In genomic region chr2:101762451-101763171, GRCh38 we compare ENCODE assay signal across 16 cellular contexts.
DNase-seq lines count a peak whose midpoint lies in the region; ATAC-seq, FAIRE-seq and TF ChIP-seq lines count a peak whose summit lies in the region.
"Had no signal": no experiment of that assay in that cellular context is flagged by ENCODE, and none has a peak within 500 bp of the region (broad histone marks: within the 10 kb centered on the region; RNA-seq: fewer than 3 reads in every experiment).

No MANE protein-coding gene starts in this region.

- H3K9me1 ChIP-seq in endothelial cell of umbilical vein (replicated peaks; ENCODE audit: control insufficient read depth, extremely low read depth, insufficient read depth, low read length) = no peaks in the 10 kb centered on the region

- TF ChIP-seq CTCF in A673 (conservative IDR thresholded peaks at IDR 0.05; ENCODE audit: low read depth, low read length) (no peak), endothelial cell of umbilical vein (IDR thresholded peaks at IDR 0.05; ENCODE audit: extremely low read depth in 1 of 2, insufficient read depth in 1 of 2, low read depth in 1 of 2, low read length in 2 of 2) (no peak)

- no peak overlapping the region for H2AFZ ChIP-seq in endothelial cell of umbilical vein (ENCODE audit: low read depth, low read length)

- no peak overlapping the region for H3K9ac ChIP-seq in endothelial cell of umbilical vein (replicated peaks; ENCODE audit: extremely low read depth, insufficient read depth, low read length)

- H3K36me3 ChIP-seq in A673 (ENCODE audit: insufficient read depth, low read length, poor library complexity, severe bottlenecking) (no peaks in the 10 kb centered on the region), endothelial cell of umbilical vein (ENCODE audit: control insufficient read depth in 2 of 2, extremely low read depth in 1 of 2, insufficient read depth in 2 of 2, low read length in 2 of 2) (peaks cover 0 to 2% of the 10 kb centered on the region in 2 experiments)
- H3K36me3 ChIP-seq in naive thymus-derived CD4-positive, alpha-beta T cell (ENCODE audit: control insufficient read depth in 2 of 3, insufficient read depth in 3 of 3, low read length in 3 of 3) = no peaks in the 10 kb centered on the region
- H3K36me3 ChIP-seq: lower lobe of right lung had no signal

- H3K27me3 ChIP-seq in A673 (replicated peaks; ENCODE audit: insufficient read depth, low read depth, low read length, poor library complexity) (no peaks in the 10 kb centered on the region), endothelial cell of umbilical vein (ENCODE audit: control insufficient read depth in 2 of 2, insufficient read depth in 2 of 2, low read length in 2 of 2) (no peaks in the 10 kb centered on the region)
- H3K27me3 ChIP-seq in naive thymus-derived CD4-positive, alpha-beta T cell (ENCODE audit: control insufficient read depth in 2 of 2, insufficient read depth in 2 of 2, low read length in 2 of 2) = no peaks in the 10 kb centered on the region

- peak; percentile 74 for DNase-seq in A673 (ENCODE audit: low spot score)
- DNase-seq in NCI-H524 treated with DMSO at 0.1 percent for 48 hours (lab: John Stamatoyannopoulos, UW) = peak; percentile 81
- no peak for DNase-seq in endothelial cell of umbilical vein (ENCODE audit: low read depth, low spot score)
- DNase-seq in naive thymus-derived CD4-positive, alpha-beta T cell = no peak
- no peak for DNase-seq in activated T-cell treated with anti-CD3 and anti-CD28 coated beads for 4 hours
- no peak for DNase-seq in AG20443 (ENCODE audit: low spot score)
- DNase-seq in A172 (ENCODE audit: low spot score) = no peak
- DNase-seq: activated naive CD4-positive, alpha-beta T cell treated with Interleukin-2 at 50 U/mL for 16 hours; AML-193; erythroblast; lower lobe of right lung; NCI-H345; T1000 had no signal

- H3K4me1 ChIP-seq in A673 (ENCODE audit: insufficient read depth, low read length, poor library complexity, severe bottlenecking) (peaks cover 62% of the 10 kb centered on the region), endothelial cell of umbilical vein (ENCODE audit: control insufficient read depth, extremely low read depth, insufficient read depth, low read length) (peaks cover 67% of the 10 kb centered on the region)
- peaks cover 16 to 45% of the 10 kb centered on the region in 2 donors for H3K4me1 ChIP-seq in naive thymus-derived CD4-positive, alpha-beta T cell (ENCODE audit: control insufficient read depth in 2 of 2, insufficient read depth in 2 of 2, low read length in 2 of 2)

- POLR2A ChIA-PET in A673 (lab: Charles Lee; ENCODE audit: low non-redundant PET) = no interaction called here
- POLR2A ChIA-PET in endothelial cell of umbilical vein (lab: Charles Lee) = no interaction called here
- POLR2A ChIA-PET in naive thymus-derived CD4-positive, alpha-beta T cell (lab: Charles Lee) = no interaction called here

- H3K9me3 ChIP-seq in A673 (ENCODE audit: low read depth, low read length, poor library complexity, severe bottlenecking) = no peaks in the 10 kb centered on the region
- H3K9me3 ChIP-seq in endothelial cell of umbilical vein (replicated peaks; ENCODE audit: control insufficient read depth, insufficient read depth, low read length) = no peaks in the 10 kb centered on the region
- H3K9me3 ChIP-seq in naive thymus-derived CD4-positive, alpha-beta T cell (ENCODE audit: control insufficient read depth in 2 of 3, low read length in 3 of 3) = no peaks in the 10 kb centered on the region
- H3K9me3 ChIP-seq: lower lobe of right lung had no signal

- peaks cover 10% of the 10 kb centered on the region for H4K20me1 ChIP-seq in endothelial cell of umbilical vein (replicated peaks; ENCODE audit: control insufficient read depth, extremely low read depth, insufficient read depth, low read length)

- FAIRE-seq in endothelial cell of umbilical vein (lab: Jason Lieb, UNC) = no peak
- FAIRE-seq: GM12878, H1 had no signal

- H3K9me3 Mint-ChIP-seq in naive thymus-derived CD4-positive, alpha-beta T cell = no peaks in the 10 kb centered on the region

- peaks cover 91% of the 10 kb centered on the region for H3K79me2 ChIP-seq in endothelial cell of umbilical vein (ENCODE audit: control insufficient read depth, insufficient read depth, low read length)

- peaks cover 45 to 81% (median 74%) of the 10 kb centered on the region in 7 donors for H3K4me1 Mint-ChIP-seq in naive thymus-derived CD4-positive, alpha-beta T cell

- H3K27ac ChIP-seq in A673 (ENCODE audit: low read depth, low read length, poor library complexity, severe bottlenecking) (peak overlapping the region; percentile 13), endothelial cell of umbilical vein (ENCODE audit: insufficient read depth, low read depth, low read length) (no peak overlapping the region)
- H3K27ac ChIP-seq in naive thymus-derived CD4-positive, alpha-beta T cell (ENCODE audit: low read depth, low read length) = no peak overlapping the region
- H3K27ac ChIP-seq: lower lobe of right lung had no signal

- intact Hi-C loops in A673 (cut with micrococcal nuclease; ENCODE audit: unreplicated experiment) (no loop called here), endothelial cell of umbilical vein (cut with micrococcal nuclease) (no loop called here)
- intact Hi-C loops in naive thymus-derived CD4-positive, alpha-beta T cell (cut with micrococcal nuclease) = no loop called here

- BruUV-seq in A673 (replicated peaks; lab: Mats Ljungman, UMichigan) = no TSS peak
- BruUV-seq in endothelial cell of umbilical vein (replicated peaks; lab: Mats Ljungman, UMichigan) = no TSS peak

- TF ChIP-seq POLR2A in endothelial cell of umbilical vein (IDR thresholded peaks at IDR 0.05; ENCODE audit: low read depth, low read length) = no peak

- CTCF ChIA-PET in A673 (lab: Charles Lee) (interaction anchor here (0.9 kb wide), 1 partner anchor 66 kb away, joined by 3 read pairs; no protein-coding TSS in a partner anchor), endothelial cell of umbilical vein (lab: Charles Lee) (interaction anchor here (1.0 to 4.0 kb wide), 6 partner anchors 11 to 243 kb away, joined by 3 to 22 read pairs (median 4); no protein-coding TSS in a partner anchor)
- CTCF ChIA-PET in naive thymus-derived CD4-positive, alpha-beta T cell (lab: Charles Lee) = interaction anchor here (0.5 to 0.9 kb wide), 4 partner anchors 16 to 450 kb away, joined by 3 read pairs; no protein-coding TSS in a partner anchor

- H3K4me3 ChIP-seq in A673 (ENCODE audit: low read depth, low read length, poor library complexity, severe bottlenecking) = no peak overlapping the region
- no peak overlapping the region for H3K4me3 ChIP-seq in endothelial cell of umbilical vein (replicated peaks in 1 of 3; ENCODE audit: insufficient read depth in 1 of 3, low read depth in 1 of 3, low read length in 3 of 3)
- no peak overlapping the region for H3K4me3 ChIP-seq in naive thymus-derived CD4-positive, alpha-beta T cell (ENCODE audit: low read length)
- H3K4me3 ChIP-seq: GM12878, lower lobe of right lung had no signal

- peak overlapping the region; percentile 12 for H3K4me2 ChIP-seq in endothelial cell of umbilical vein (ENCODE audit: insufficient read depth, low read length)

- no peak for ATAC-seq in naive thymus-derived CD4-positive, alpha-beta T cell
- ATAC-seq in activated CD4-positive, CD25-positive, alpha-beta regulatory T cell treated with anti-CD3 and anti-CD28 coated beads, Interleukin-2, amount 50 U/mL, for 24 hours = no peak
- ATAC-seq: GM12878 had no signal

- peak overlapping the region in 8 of 9 donors; percentile 17 to 88 (median 75) for H3K27ac Mint-ChIP-seq in naive thymus-derived CD4-positive, alpha-beta T cell

- peak overlapping the region in 6 of 10 donors; percentile 22 to 51 (median 40) for H3K4me3 Mint-ChIP-seq in naive thymus-derived CD4-positive, alpha-beta T cell

- H3K36me3 Mint-ChIP-seq in naive thymus-derived CD4-positive, alpha-beta T cell = peaks cover 0 to 10% (median 0%) of the 10 kb centered on the region in 5 donors

- H3K27me3 Mint-ChIP-seq in naive thymus-derived CD4-positive, alpha-beta T cell = no peaks in the 10 kb centered on the region

- dilution Hi-C loops in endothelial cell of umbilical vein (cut with MboI; ENCODE audit: extremely low pct_ligation_motif_present, low sequenced_read_pairs) = no loop called here

TF ChIP-seq in endothelial cell of umbilical vein, 7 proteins besides CTCF, POLR2A, EP300 and RAD21:
- TF ChIP-seq GATA2 (IDR thresholded peaks at IDR 0.05; ENCODE audit: insufficient read depth, insufficient read length, low read depth, low read length) (no peak), EZH2 (IDR thresholded peaks at IDR 0.05; ENCODE audit: borderline replicate concordance, low read depth, low read length, severe bottlenecking) (no peak), MAX (IDR thresholded peaks at IDR 0.05; ENCODE audit: insufficient read depth, insufficient read length) (no peak)

Comparison
In these comparisons a context has a peak if more than half of its experiments do, and no peak if none do; other contexts are left out.
1. DNase-seq: peak in A673 (single experiment) and NCI-H524 treated with DMSO at 0.1 percent for 48 hours (single experiment); none in endothelial cell of umbilical vein (single experiment), naive thymus-derived CD4-positive, alpha-beta T cell (0 of 9), activated T-cell treated with anti-CD3 and anti-CD28 coated beads for 4 hours (single experiment), AG20443 (single experiment) and A172 (single experiment).